ENCODE assay signal across 8 cellular contexts in genomic region chr2:234989183-234989701, GRCh38. TPM values are rescaled to one million over a fixed set of nuclear protein-coding genes. Genes with fewer than 3 reads are reported as not detected.
DNase-seq lines count a peak whose midpoint lies in the region; ATAC-seq and TF ChIP-seq lines count a peak whose summit lies in the region.

No MANE protein-coding gene starts in this region.

- H3K4me3 ChIP-seq in RWPE2 (ENCODE audit: severe bottlenecking) (no peak overlapping the region), SJCRH30 (no peak overlapping the region)

- DNase-seq in DMS 273 treated with DMSO at 0.1 percent for 48 hours (lab: John Stamatoyannopoulos, UW) (peak; percentile 25), RWPE2 (ENCODE audit: low spot score) (peak; percentile 97), glomerular visceral epithelial cell (ENCODE audit: extremely low spot score) (peak; percentile 97), posterior vena cava (ENCODE audit: low spot score) (peak; percentile 95), NCI-H187 treated with DMSO at 0.1 percent for 48 hours (lab: John Stamatoyannopoulos, UW) (no peak), SJCRH30 (no peak), NCI-H1694 treated with DMSO at 0.1 percent for 48 hours (lab: John Stamatoyannopoulos, UW) (no peak)

- ATAC-seq in RWPE2 (ENCODE audit: low read depth) (peak; percentile 86), HG03025 (IDR thresholded peaks at IDR 0.05; ENCODE audit: low FRiP score, unreplicated experiment) (no peak)

- H3K4me1 ChIP-seq in RWPE2 (ENCODE audit: insufficient read depth, poor library complexity, severe bottlenecking) = peaks cover 37% of the 10 kb centered on the region
- peaks cover 20% of the 10 kb centered on the region for H3K4me1 ChIP-seq in SJCRH30

- intact Hi-C loops in posterior vena cava (cut with DNase I) = no loop called here

- no peak for TF ChIP-seq CTCF in RWPE2 (IDR thresholded peaks at IDR 0.05; ENCODE audit: poor library complexity, severe bottlenecking)

- H3K9me3 ChIP-seq in RWPE2 (ENCODE audit: severe bottlenecking) (no peaks in the 10 kb centered on the region), SJCRH30 (replicated peaks) (no peaks in the 10 kb centered on the region)

- H3K36me3 ChIP-seq in RWPE2 (ENCODE audit: low read depth) (peaks cover 18% of the 10 kb centered on the region), SJCRH30 (0 out of 2 replicates have a peak, but pooled peaks cover 2% of the 10 kb centered on the region)

- H3K27me3 ChIP-seq in RWPE2 (ENCODE audit: insufficient read depth, poor library complexity, severe bottlenecking) (no peaks in the 10 kb centered on the region), SJCRH30 (no peaks in the 10 kb centered on the region)

- H3K27ac ChIP-seq in RWPE2 (ENCODE audit: poor library complexity, severe bottlenecking) (peak overlapping the region; percentile 89), SJCRH30 (no peak overlapping the region)

RNA-seq across cellular contexts. Expression of gene SH3BP4, which starts 37.4 kb away (rescaled TPM):
- total RNA-seq in posterior vena cava = 10 to 100 TPM; 17.5 to 19.2 TPM
- 32.9 and 35.5 TPM in 2 replicates for total RNA-seq in SJCRH30 (2014; rRNA removed; shearing (Covaris generic))

Comparison
In these comparisons a context has a peak if more than half of its experiments do, and no peak if none do; other contexts are left out.
1. DNase-seq: peak in DMS 273 treated with DMSO at 0.1 percent for 48 hours (single experiment), RWPE2 (single experiment), glomerular visceral epithelial cell (single experiment) and posterior vena cava (single experiment); none in NCI-H187 treated with DMSO at 0.1 percent for 48 hours (single experiment), SJCRH30 (0 of 2) and NCI-H1694 treated with DMSO at 0.1 percent for 48 hours (single experiment).